Comparison of ENCODE assay signal across 8 cellular contexts in the genomic region with DNA sequence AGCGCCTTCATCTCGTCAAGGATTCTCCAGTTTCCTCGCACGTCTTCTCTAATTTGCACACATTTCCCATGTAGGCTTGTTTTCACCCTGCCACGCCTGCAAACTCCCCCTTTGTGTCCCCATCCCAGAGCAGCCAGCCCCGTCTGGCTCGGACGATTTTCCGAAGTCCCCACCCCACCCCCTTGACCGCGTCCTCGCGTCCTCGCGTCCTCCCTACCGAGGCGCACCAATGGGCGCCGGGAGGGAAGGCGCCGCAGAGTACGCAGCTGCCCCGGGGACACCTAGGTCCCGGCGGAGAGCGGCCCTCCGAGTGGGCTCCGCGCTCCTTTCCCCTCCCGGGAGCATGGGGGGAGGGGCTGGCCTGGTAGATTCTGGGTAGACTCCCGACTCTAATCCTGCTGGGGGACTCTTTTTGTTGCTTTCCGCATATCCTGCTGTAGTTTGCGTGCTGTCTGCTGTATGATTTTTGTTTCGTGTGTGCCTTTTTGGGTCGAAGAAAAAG. TPM values are rescaled to one million over a fixed set of nuclear protein-coding genes. Genes with fewer than 3 reads are reported as not detected.
DNase-seq lines count a peak whose midpoint lies in the region; ATAC-seq and TF ChIP-seq lines count a peak whose summit lies in the region.

No MANE protein-coding gene starts in this region.

- peak overlapping the region; percentile 94 for H3K4me3 Mint-ChIP-seq in neural crest cell

- peaks cover 24% of the 10 kb centered on the region for H3K27me3 Mint-ChIP-seq in neural crest cell (ENCODE audit: low read depth)

- intact Hi-C loops in OCI-LY7 (cut with micrococcal nuclease; ENCODE audit: unreplicated experiment): no loop called here

- H4K20me1 ChIP-seq in OCI-LY7 (ENCODE audit: insufficient read depth, low read length): no peaks in the 10 kb centered on the region

- H3K4me1 ChIP-seq in OCI-LY7 (ENCODE audit: insufficient read depth, low read length, poor library complexity, severe bottlenecking): no peaks in the 10 kb centered on the region

- H3K27ac ChIP-seq in OCI-LY7 (ENCODE audit: low read depth, low read length, poor library complexity, severe bottlenecking): no peak overlapping the region

- no peak for ATAC-seq in GM21825 (IDR thresholded peaks at IDR 0.05; ENCODE audit: unreplicated experiment)
- ATAC-seq in GM18498 (IDR thresholded peaks at IDR 0.05; ENCODE audit: unreplicated experiment): no peak

- no peaks in the 10 kb centered on the region for H3K79me2 ChIP-seq in OCI-LY7 (ENCODE audit: insufficient read depth, low read depth, low read length)

- DNase-seq in stimulated activated CD4-positive, alpha-beta T cell treated with anti-CD3 and anti-CD28 coated beads, Interleukin-15, amount 100 ng/mL, for 24 hours: peak; percentile 27
- DNase-seq in stimulated activated CD4-positive, alpha-beta T cell treated with anti-CD3 and anti-CD28 coated beads, Interleukin-2, amount 100 ng/mL, for 48 hours: no peak
- DNase-seq in activated CD8-positive, alpha-beta memory T cell treated with anti-CD3 and anti-CD28 coated beads for 24 hours: peak; percentile 67
- peak; percentile 20 for DNase-seq in fibroblast of villous mesenchyme (ENCODE audit: low read depth)
- peak; percentile 50 for DNase-seq in neural crest cell (ENCODE audit: low read depth, low spot score)
- DNase-seq in OCI-LY7 (ENCODE audit: low spot score): no peak

- H3K4me1 Mint-ChIP-seq in neural crest cell: peaks cover 45% of the 10 kb centered on the region

- no peaks in the 10 kb centered on the region for H3K36me3 Mint-ChIP-seq in neural crest cell (ENCODE audit: low read depth)

- peak overlapping the region; percentile 97 for H3K27ac Mint-ChIP-seq in neural crest cell (ENCODE audit: unreplicated experiment)

- H3K4me3 ChIP-seq in fibroblast of villous mesenchyme (ENCODE audit: low read depth, low read length) (peak overlapping the region; percentile 62), OCI-LY7 (ENCODE audit: low read depth, low read length, poor library complexity, severe bottlenecking) (no peak overlapping the region)

- POLR2A ChIA-PET in OCI-LY7 (lab: Charles Lee): no interaction called here

- BruUV-seq in OCI-LY7 (replicated peaks; lab: Mats Ljungman, UMichigan): no TSS peak

- TF ChIP-seq CTCF in fibroblast of villous mesenchyme (IDR thresholded peaks at IDR 0.05; ENCODE audit: insufficient read depth, low read depth, low read length) (no peak), neural crest cell (conservative IDR thresholded peaks at IDR 0.05) (no peak), OCI-LY7 (conservative IDR thresholded peaks at IDR 0.05; ENCODE audit: low read length) (no peak)

- H3K9me2 ChIP-seq in OCI-LY7 (ENCODE audit: insufficient read depth, low read length): no peaks in the 10 kb centered on the region

- H3K9me3 ChIP-seq in OCI-LY7 (ENCODE audit: low read length): no peaks in the 10 kb centered on the region

- CTCF ChIA-PET in OCI-LY7 (lab: Charles Lee; ENCODE audit: unreplicated experiment): no interaction called here

- H2AFZ ChIP-seq in OCI-LY7 (ENCODE audit: low read length): no peak overlapping the region

- no peaks in the 10 kb centered on the region for H3K9me3 Mint-ChIP-seq in neural crest cell

- no peak overlapping the region for H3K4me2 ChIP-seq in OCI-LY7 (ENCODE audit: low read length)

- H3K36me3 ChIP-seq in OCI-LY7 (ENCODE audit: insufficient read depth, low read length): no peaks in the 10 kb centered on the region

RNA-seq across cellular contexts. Expression of gene CACHD1, which starts 1.3 kb away (rescaled TPM):
- 11.2 and 11.9 TPM in 2 replicates for total RNA-seq in fibroblast of villous mesenchyme
- 40.8 and 41.0 TPM in 2 replicates for total RNA-seq in neural crest cell
- not detected in 2 replicates for total RNA-seq in OCI-LY7 (2014; rRNA removed; shearing (Covaris generic))
- total RNA-seq in OCI-LY7 (2022): not detected in 2 replicates

Comparison
In these comparisons a context has a peak if more than half of its experiments do, and no peak if none do; other contexts are left out.
1. DNase-seq: peak in stimulated activated CD4-positive, alpha-beta T cell treated with anti-CD3 and anti-CD28 coated beads, Interleukin-15, amount 100 ng/mL, for 24 hours (single experiment), activated CD8-positive, alpha-beta memory T cell treated with anti-CD3 and anti-CD28 coated beads for 24 hours (single experiment), fibroblast of villous mesenchyme (single experiment) and neural crest cell (single experiment); none in stimulated activated CD4-positive, alpha-beta T cell treated with anti-CD3 and anti-CD28 coated beads, Interleukin-2, amount 100 ng/mL, for 48 hours (0 of 2) and OCI-LY7 (single experiment).
2. RNA of gene CACHD1, which starts 1.3 kb away (total RNA-seq): 40.8 to 41.0 TPM in neural crest cell and 11.2 to 11.9 TPM in fibroblast of villous mesenchyme; not detected in OCI-LY7; every median in the first group is over 10 times any median in the second.